In the genomic region with DNA sequence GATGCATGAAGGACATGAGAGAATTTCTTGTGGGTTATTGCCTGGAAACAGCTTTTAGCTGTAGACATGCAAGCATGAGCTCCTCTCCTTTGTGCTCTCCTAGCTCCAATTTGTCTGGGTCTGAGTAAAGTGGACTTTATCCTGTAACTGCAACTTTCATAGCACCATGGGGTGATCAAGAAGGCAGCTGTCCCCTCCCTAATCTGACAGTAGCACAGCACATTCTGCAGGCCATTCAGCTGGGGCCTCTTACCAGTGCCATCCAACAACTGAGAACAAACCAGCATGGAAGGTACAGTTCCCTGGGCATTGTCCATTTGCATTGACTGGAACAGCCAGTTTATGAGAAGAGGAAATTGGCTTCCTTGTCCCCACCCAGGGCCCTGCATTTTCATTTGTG, we compare ENCODE assay signal across 22 cellular contexts. TPM values are rescaled to one million over a fixed set of nuclear protein-coding genes. Genes with fewer than 3 reads are reported as not detected.
DNase-seq lines count a peak whose midpoint lies in the region; ATAC-seq, FAIRE-seq and TF ChIP-seq lines count a peak whose summit lies in the region.
"Had no signal": no experiment of that assay in that cellular context is flagged by ENCODE, and none has a peak within 500 bp of the region (broad histone marks: within the 10 kb centered on the region; RNA-seq: fewer than 3 reads in every experiment).

No MANE protein-coding gene starts in this region.

- no peak overlapping the region for H3K9ac ChIP-seq in HepG2 (ENCODE audit: insufficient read depth, low read depth, low read length)
- peak overlapping the region in 1 of 2 experiments; percentile 36; a peak in 1 of 4 replicates for H3K9ac ChIP-seq in K562 (ENCODE audit: insufficient read depth in 1 of 2, low read depth in 2 of 2, low read length in 2 of 2)
- no peak overlapping the region for H3K9ac ChIP-seq in smooth muscle cell (ENCODE audit: low read depth)
- H3K9ac ChIP-seq: BLaER1 treated with 17β-estradiol and CSF1 and Interleukin-3, amounts not matched to agents 10 nM and 100 nM had no signal

- CTCF ChIA-PET in HepG2 (lab: Yijun Ruan, JAX; ENCODE audit: low intra/inter-chr PET ratio, low total read pairs) = no interaction called here
- CTCF ChIA-PET in K562 (lab: Yijun Ruan, JAX; ENCODE audit: low intra/inter-chr PET ratio) = no interaction called here

- H3K9me1 ChIP-seq in K562 (ENCODE audit: control insufficient read depth, insufficient read depth, low read length) = no peaks in the 10 kb centered on the region

- in situ Hi-C loops in HepG2 (cut with HindIII; ENCODE audit: extremely low pct_ligation_motif_present, low pct_unique_long_range_greater_than_20kb) = no loop called here
- in situ Hi-C loops in K562 (cut with MboI) = no loop called here

- no peak overlapping the region for H2AFZ ChIP-seq in HepG2 (ENCODE audit: low read length)
- no peak overlapping the region for H2AFZ ChIP-seq in K562 (ENCODE audit: low read depth, low read length)
- no peak overlapping the region for H2AFZ ChIP-seq in smooth muscle cell (ENCODE audit: low read depth)

- no peaks in the 10 kb centered on the region for H3K36me3 ChIP-seq in HepG2 (replicated peaks in 1 of 2; ENCODE audit: control insufficient read depth in 1 of 2, insufficient read depth in 2 of 2, low read length in 2 of 2)
- no peaks in the 10 kb centered on the region for H3K36me3 ChIP-seq in right lobe of liver
- H3K36me3 ChIP-seq in K562 (ENCODE audit: control insufficient read depth, insufficient read depth, low read length) = no peaks in the 10 kb centered on the region; the same call in 2 of the 3 replicates
- H3K36me3 ChIP-seq in neutrophil = no peaks in the 10 kb centered on the region
- no peaks in the 10 kb centered on the region for H3K36me3 ChIP-seq in smooth muscle cell (ENCODE audit: low read depth)
- H3K36me3 ChIP-seq: BLaER1 treated with 17β-estradiol and CSF1 and Interleukin-3, amounts not matched to agents 10 nM and 100 nM had no signal

- TF ChIP-seq RAD21 in HepG2 (CRISPR knock-in tag; IDR thresholded peaks at IDR 0.05) = no peak
- TF ChIP-seq RAD21 in K562 (CRISPR knock-in tag; conservative IDR thresholded peaks at IDR 0.05 in 1 of 2, IDR thresholded peaks at IDR 0.05 in 1 of 2) = no peak

- no peaks in the 10 kb centered on the region for H3K27me3 ChIP-seq in HepG2 (ENCODE audit: control insufficient read depth in 1 of 2, insufficient read depth in 2 of 2, low read length in 2 of 2)
- no peaks in the 10 kb centered on the region for H3K27me3 ChIP-seq in right lobe of liver
- no peaks in the 10 kb centered on the region for H3K27me3 ChIP-seq in K562 (ENCODE audit: control insufficient read depth in 2 of 2, insufficient read depth in 2 of 2, low read length in 2 of 2)
- no peaks in the 10 kb centered on the region for H3K27me3 ChIP-seq in neutrophil
- H3K27me3 ChIP-seq in smooth muscle cell (ENCODE audit: low read depth) = no peaks in the 10 kb centered on the region
- H3K27me3 ChIP-seq: BLaER1 treated with 17β-estradiol and CSF1 and Interleukin-3, amounts not matched to agents 10 nM and 100 nM had no signal

- no peak for FAIRE-seq in HepG2 (lab: Jason Lieb, UNC)
- no peak for FAIRE-seq in K562 (lab: Jason Lieb, UNC)
- FAIRE-seq: A204.1, D721Med, G401.6, GM12878, GM12892, GM18507 had no signal

- intact Hi-C loops in HepG2 (cut with micrococcal nuclease; ENCODE audit: unreplicated experiment) (no loop called here), right lobe of liver (cut with DNase I) (no loop called here), K562 (cut with micrococcal nuclease) (loop anchor here (10.0 kb wide), 2 partner anchors 263 to 347 kb away; no protein-coding TSS in a partner anchor)

- POLR2A ChIA-PET in HepG2 (lab: Yijun Ruan, JAX) = no interaction called here
- POLR2A ChIA-PET in K562 (lab: Yijun Ruan, JAX) = interaction anchor here (1.1 kb wide), 1 partner anchor 22 kb away, joined by 4 read pairs; a partner anchor contains a TSS

- H3K9me3 ChIP-seq in HepG2 (ENCODE audit: low read length) (no peaks in the 10 kb centered on the region), right lobe of liver (no peaks in the 10 kb centered on the region), K562 (replicated peaks; ENCODE audit: control insufficient read depth, insufficient read depth, low read depth, low read length) (no peaks in the 10 kb centered on the region), neutrophil (no peaks in the 10 kb centered on the region), smooth muscle cell (replicated peaks; ENCODE audit: low read depth) (no peaks in the 10 kb centered on the region)
- H3K9me3 ChIP-seq: Caco-2 had no signal

- no peaks in the 10 kb centered on the region for H3K79me2 ChIP-seq in HepG2 (ENCODE audit: insufficient read depth, low read length)
- H3K79me2 ChIP-seq in K562 (ENCODE audit: control insufficient read depth, insufficient read depth, low read length) = no peaks in the 10 kb centered on the region
- no peaks in the 10 kb centered on the region for H3K79me2 ChIP-seq in smooth muscle cell (ENCODE audit: low read depth)

- H3K4me1 ChIP-seq in HepG2 (ENCODE audit: insufficient read depth, low read length) (peaks cover 12% of the 10 kb centered on the region), right lobe of liver (no peaks in the 10 kb centered on the region), K562 (replicated peaks in 1 of 2; ENCODE audit: control insufficient read depth in 2 of 2, insufficient read depth in 2 of 2, low read length in 2 of 2) (peaks cover 2 to 8% of the 10 kb centered on the region in 2 experiments; a peak in 3 of 5 replicates), neutrophil (ENCODE audit: control insufficient read depth in 1 of 2, insufficient read depth in 1 of 2, low read depth in 1 of 2, low read length in 1 of 2) (peaks cover 47 to 58% of the 10 kb centered on the region in 2 experiments), smooth muscle cell (ENCODE audit: low read depth) (no peaks in the 10 kb centered on the region)
- H3K4me1 ChIP-seq: Caco-2 had no signal

- DNase-seq in HepG2 (ENCODE audit: low spot score) (no peak), right lobe of liver (no peak), K562 (ENCODE audit: extremely low read depth in 1 of 4, low spot score in 3 of 4) (no peak), smooth muscle cell (lab: John Stamatoyannopoulos, UW; ENCODE audit: unreplicated experiment) (no peak), superior temporal gyrus (ENCODE audit: extremely low spot score) (no peak)
- DNase-seq: 8988T; AML-193; Caco-2; Calu3; CD4-positive, alpha-beta T cell; CD8-positive, alpha-beta T cell; DMS79 treated with DMSO at 0.1 percent for 48 hours; GF-D8 had no signal

- H3K4me3 ChIP-seq in HepG2 (replicated peaks in 1 of 3; ENCODE audit: insufficient read depth in 1 of 3, low read depth in 2 of 3, low read length in 3 of 3) (no peak overlapping the region), right lobe of liver (no peak overlapping the region), K562 (no peak overlapping the region), neutrophil (ENCODE audit: low read depth in 1 of 2, low read length in 1 of 2) (no peak overlapping the region), smooth muscle cell (no peak overlapping the region)
- H3K4me3 ChIP-seq: BLaER1 treated with 17β-estradiol and CSF1 and Interleukin-3, amounts not matched to agents 10 nM and 100 nM; GM12878 had no signal

- BruUV-seq in HepG2 (replicated peaks; lab: Mats Ljungman, UMichigan) = no TSS peak
- no TSS peak for BruUV-seq in K562 (replicated peaks; lab: Mats Ljungman, UMichigan)

- no peaks in the 10 kb centered on the region for H4K20me1 ChIP-seq in HepG2 (ENCODE audit: insufficient read depth, low read length)
- no peaks in the 10 kb centered on the region for H4K20me1 ChIP-seq in K562 (replicated peaks; ENCODE audit: control insufficient read depth, insufficient read depth, low read length)
- H4K20me1 ChIP-seq in smooth muscle cell (ENCODE audit: low read depth) = no peaks in the 10 kb centered on the region
- H4K20me1 ChIP-seq: BLaER1 treated with 17β-estradiol and CSF1 and Interleukin-3, amounts not matched to agents 10 nM and 100 nM had no signal

- peak overlapping the region; percentile 4; the same call in 1 of the 2 replicates for H3K4me2 ChIP-seq in HepG2 (ENCODE audit: low read depth, low read length)
- peak overlapping the region; percentile 6; the same call in 1 of the 2 replicates for H3K4me2 ChIP-seq in K562 (ENCODE audit: insufficient read depth, low read length)
- no peak overlapping the region for H3K4me2 ChIP-seq in smooth muscle cell
- H3K4me2 ChIP-seq: BLaER1 treated with 17β-estradiol and CSF1 and Interleukin-3, amounts not matched to agents 10 nM and 100 nM had no signal

- ATAC-seq in HepG2 (peak; percentile 75), right lobe of liver (no peak), K562 (peak; percentile 68)
- ATAC-seq: CD8-positive, alpha-beta T cell; GM12878 had no signal

- H3F3A ChIP-seq in smooth muscle cell (ENCODE audit: low read depth) = no peaks in the 10 kb centered on the region

- TF ChIP-seq CTCF in HepG2 (CRISPR knock-in tag; IDR thresholded peaks at IDR 0.05) (no peak), right lobe of liver (IDR thresholded peaks at IDR 0.05) (no peak), K562 (IDR thresholded peaks at IDR 0.05 in 2 of 3, conservative IDR thresholded peaks at IDR 0.05 in 1 of 3; ENCODE audit: insufficient read depth in 2 of 3, low read depth in 1 of 3, low read length in 3 of 3) (no peak), neutrophil (IDR thresholded peaks at IDR 0.05) (no peak), smooth muscle cell (IDR thresholded peaks at IDR 0.05; ENCODE audit: borderline replicate concordance, insufficient read depth, poor library complexity, severe bottlenecking) (no peak)

- H3K27ac ChIP-seq in HepG2 (ENCODE audit: extremely low read length, insufficient read depth, low read length) (no peak overlapping the region), right lobe of liver (no peak overlapping the region), K562 (ENCODE audit: extremely low read depth, low read depth, low read length) (no peak overlapping the region), neutrophil (peak overlapping the region; percentile 46), smooth muscle cell (ENCODE audit: low read depth) (no peak overlapping the region)
- H3K27ac ChIP-seq: BLaER1 treated with 17β-estradiol and CSF1 and Interleukin-3, amounts not matched to agents 10 nM and 100 nM; C4-2B had no signal

- TF ChIP-seq EP300 in HepG2 (IDR thresholded peaks at IDR 0.05; ENCODE audit: low read depth in 2 of 2, low read length in 2 of 2) = no peak
- no peak for TF ChIP-seq EP300 in HepG2 (CRISPR knock-in tag; IDR thresholded peaks at IDR 0.05; ENCODE audit: borderline replicate concordance)
- no peak for TF ChIP-seq EP300 in K562 (IDR thresholded peaks at IDR 0.05; ENCODE audit: low read length)

- no peak for TF ChIP-seq POLR2A in HepG2 (IDR thresholded peaks at IDR 0.05; ENCODE audit: insufficient read depth in 1 of 2, low read depth in 2 of 2, low read length in 2 of 2)
- TF ChIP-seq POLR2A in right lobe of liver (IDR thresholded peaks at IDR 0.05) = no peak
- TF ChIP-seq POLR2A in K562 (conservative IDR thresholded peaks at IDR 0.05) = no peak

RNA-seq across cellular contexts. Expression of a gene that starts 7.7 kb away (rescaled TPM):
- total RNA-seq in HepG2 (2016; rRNA removed; fragmentation: Illumina TruSeq; extraction: Trizol) (3.4 and 5.8 TPM in 2 replicates), right lobe of liver (10 to 100 TPM; 15.9 to 41.4 (median 21.0) TPM), K562 (2014; rRNA removed) (44.7 and 46.7 TPM in 2 replicates), K562 (2014; rRNA removed; fragmentation: Illumina TruSeq; extraction: Trizol) (80.4 and 103 TPM in 2 replicates), K562 (2015; rRNA removed; fragmentation: Illumina TruSeq; extraction: Trizol) (31.4 and 31.5 TPM in 2 replicates), K562 (2021) (85.9 and 90.2 TPM in 2 replicates), smooth muscle cell (14.6 and 18.0 TPM in 2 replicates)
- total RNA-seq in HepG2 (2016; cell fraction: cytosol; rRNA removed; fragmentation: Illumina TruSeq; extraction: Trizol; ENCODE audit: low read depth) = 10.6 and 11.9 TPM in 2 replicates
- 4.0 and 6.0 TPM in 2 replicates for total RNA-seq in HepG2 (2016; cell fraction: insoluble cytoplasmic fraction; rRNA removed; fragmentation: Illumina TruSeq; extraction: Trizol)
- total RNA-seq in HepG2 (2016; cell fraction: membrane; rRNA removed; fragmentation: Illumina TruSeq; extraction: Trizol) = 4.3 and 5.3 TPM in 2 replicates
- 2.1 and 5.3 TPM in 2 replicates for total RNA-seq in HepG2 (2016; cell fraction: nucleus; rRNA removed; fragmentation: Illumina TruSeq; extraction: Trizol)
- polyA plus RNA-seq in HepG2 (2011; rRNA removed) (6.0 and 8.1 TPM in 2 replicates), K562 (2011; rRNA removed) (145 and 171 TPM in 2 replicates), K562 (2014; fragmentation: Illumina TruSeq; extraction: Trizol) (128 TPM in 2 replicates), K562 (2014; fragmentation: Nextera tagmentation; extraction: Ambion mirVana) (10 to 100 TPM; 55.1 to 59.3 TPM), K562 (2014; rRNA removed) (113 and 118 TPM in 2 replicates), smooth muscle cell (15.6 and 16.6 TPM in 2 replicates)
- 4.0 and 7.4 TPM in 2 replicates for polyA plus RNA-seq in HepG2 (2011; cell fraction: cytosol; rRNA removed)
- polyA plus RNA-seq in HepG2 (2011; cell fraction: nucleus; rRNA removed) = 2.2 and 3.0 TPM in 2 replicates
- polyA plus RNA-seq in HepG2 (2012) = 5.9 and 6.5 TPM in 2 replicates
- 3.2 and 5.3 TPM in 2 replicates for polyA plus RNA-seq in HepG2 (2016; cell fraction: cytosol; fragmentation: Illumina TruSeq; extraction: Trizol; ENCODE audit: low read depth)
- polyA plus RNA-seq in HepG2 (2016; cell fraction: insoluble cytoplasmic fraction; fragmentation: Illumina TruSeq; extraction: Trizol; ENCODE audit: low read depth) = 18.4 and 18.6 TPM in 2 replicates
- polyA plus RNA-seq in HepG2 (2016; cell fraction: membrane; fragmentation: Illumina TruSeq; extraction: Trizol; ENCODE audit: low read depth) = 6.3 and 6.6 TPM in 2 replicates
- polyA plus RNA-seq in HepG2 (2016; cell fraction: nucleus; fragmentation: Illumina TruSeq; extraction: Trizol; ENCODE audit: insufficient read depth, low read depth) = 9.7 and 9.9 TPM in 2 replicates
- polyA minus RNA-seq in HepG2 (2011; rRNA and poly(A)+ RNA removed; ENCODE audit: low replicate concordance) = 2.0 and 8.1 TPM in 2 replicates
- polyA minus RNA-seq in HepG2 (2011; cell fraction: cytosol; rRNA and poly(A)+ RNA removed) = 3.1 and 6.7 TPM in 2 replicates
- polyA minus RNA-seq in HepG2 (2011; cell fraction: nucleus; rRNA and poly(A)+ RNA removed) = 6.2 and 7.3 TPM in 2 replicates
- total RNA-seq in K562 (2011; cell fraction: chromatin; rRNA removed; ENCODE audit: low replicate concordance) = 30.2 and 106 TPM in 2 replicates
- 15.7 and 21.6 TPM in 2 replicates for total RNA-seq in K562 (2011; cell fraction: nucleolus; rRNA removed)
- total RNA-seq in K562 (2011; cell fraction: nucleoplasm; rRNA removed) = 67.8 and 109 TPM in 2 replicates
- polyA plus RNA-seq in K562 (2011; cell fraction: cytosol; rRNA removed) = 37.8 and 101 TPM in 2 replicates
- 27.7 and 51.9 TPM in 2 replicates for polyA plus RNA-seq in K562 (2011; cell fraction: nucleus; rRNA removed)
- 57.6 and 84.6 TPM in 2 replicates for polyA plus RNA-seq in K562 (2012)
- 142 and 170 TPM in 2 replicates for polyA minus RNA-seq in K562 (2011; rRNA and poly(A)+ RNA removed)
- 39.3 and 46.7 TPM in 2 replicates for polyA minus RNA-seq in K562 (2011; cell fraction: cytosol; rRNA and poly(A)+ RNA removed)
- 15.1 and 33.4 TPM in 2 replicates for polyA minus RNA-seq in K562 (2011; cell fraction: nucleus; rRNA and poly(A)+ RNA removed)

RNA-seq across cellular contexts. Expression of a gene that starts 21.6 kb away (rescaled TPM):
- total RNA-seq in HepG2 (2016; rRNA removed; fragmentation: Illumina TruSeq; extraction: Trizol) (21.4 and 22.1 TPM in 2 replicates), right lobe of liver (10 to 100 TPM in 2 of 6 experiments, 1 to 10 TPM in 4; 4.2 to 36.1 (median 5.8) TPM), K562 (2014; rRNA removed) (25.8 and 30.1 TPM in 2 replicates), K562 (2014; rRNA removed; fragmentation: Illumina TruSeq; extraction: Trizol) (41.7 and 47.8 TPM in 2 replicates), K562 (2015; rRNA removed; fragmentation: Illumina TruSeq; extraction: Trizol) (50.0 and 51.3 TPM in 2 replicates), K562 (2021) (22.8 and 25.2 TPM in 2 replicates), smooth muscle cell (14.6 and 32.2 TPM in 2 replicates)
- total RNA-seq in HepG2 (2016; cell fraction: cytosol; rRNA removed; fragmentation: Illumina TruSeq; extraction: Trizol; ENCODE audit: low read depth) = 6.4 and 8.2 TPM in 2 replicates
- total RNA-seq in HepG2 (2016; cell fraction: insoluble cytoplasmic fraction; rRNA removed; fragmentation: Illumina TruSeq; extraction: Trizol) = 20.5 and 24.7 TPM in 2 replicates
- 12.5 and 14.4 TPM in 2 replicates for total RNA-seq in HepG2 (2016; cell fraction: membrane; rRNA removed; fragmentation: Illumina TruSeq; extraction: Trizol)
- 8.3 and 8.6 TPM in 2 replicates for total RNA-seq in HepG2 (2016; cell fraction: nucleus; rRNA removed; fragmentation: Illumina TruSeq; extraction: Trizol)
- polyA plus RNA-seq in HepG2 (2011; rRNA removed) (12.0 and 14.8 TPM in 2 replicates), K562 (2011; rRNA removed) (21.0 and 33.2 TPM in 2 replicates), K562 (2014; fragmentation: Illumina TruSeq; extraction: Trizol) (37.4 and 41.4 TPM in 2 replicates), K562 (2014; fragmentation: Nextera tagmentation; extraction: Ambion mirVana) (10 to 100 TPM; 70.4 to 76.2 TPM), K562 (2014; rRNA removed) (46.0 and 46.5 TPM in 2 replicates), smooth muscle cell (18.4 and 25.0 TPM in 2 replicates)
- polyA plus RNA-seq in HepG2 (2011; cell fraction: cytosol; rRNA removed) = 22.6 and 31.0 TPM in 2 replicates
- polyA plus RNA-seq in HepG2 (2011; cell fraction: nucleus; rRNA removed) = 4.9 and 5.0 TPM in 2 replicates
- polyA plus RNA-seq in HepG2 (2012) = 10.3 and 14.8 TPM in 2 replicates
- 4.8 and 7.8 TPM in 2 replicates for polyA plus RNA-seq in HepG2 (2016; cell fraction: cytosol; fragmentation: Illumina TruSeq; extraction: Trizol; ENCODE audit: low read depth)
- polyA plus RNA-seq in HepG2 (2016; cell fraction: insoluble cytoplasmic fraction; fragmentation: Illumina TruSeq; extraction: Trizol; ENCODE audit: low read depth) = 23.7 and 32.6 TPM in 2 replicates
- polyA plus RNA-seq in HepG2 (2016; cell fraction: membrane; fragmentation: Illumina TruSeq; extraction: Trizol; ENCODE audit: low read depth) = 8.2 and 12.6 TPM in 2 replicates
- 17.9 and 19.7 TPM in 2 replicates for polyA plus RNA-seq in HepG2 (2016; cell fraction: nucleus; fragmentation: Illumina TruSeq; extraction: Trizol; ENCODE audit: insufficient read depth, low read depth)
- polyA minus RNA-seq in HepG2 (2011; rRNA and poly(A)+ RNA removed; ENCODE audit: low replicate concordance) = 2.5 and 7.2 TPM in 2 replicates
- 3.7 and 3.8 TPM in 2 replicates for polyA minus RNA-seq in HepG2 (2011; cell fraction: cytosol; rRNA and poly(A)+ RNA removed)
- polyA minus RNA-seq in HepG2 (2011; cell fraction: nucleus; rRNA and poly(A)+ RNA removed) = 7.3 and 11.6 TPM in 2 replicates
- total RNA-seq in K562 (2011; cell fraction: chromatin; rRNA removed; ENCODE audit: low replicate concordance) = 26.3 and 32.2 TPM in 2 replicates
- 27.1 and 33.7 TPM in 2 replicates for total RNA-seq in K562 (2011; cell fraction: nucleolus; rRNA removed)
- 30.8 and 33.2 TPM in 2 replicates for total RNA-seq in K562 (2011; cell fraction: nucleoplasm; rRNA removed)
- polyA plus RNA-seq in K562 (2011; cell fraction: cytosol; rRNA removed) = 22.3 and 33.0 TPM in 2 replicates
- 5.2 and 8.8 TPM in 2 replicates for polyA plus RNA-seq in K562 (2011; cell fraction: nucleus; rRNA removed)
- 39.0 and 39.5 TPM in 2 replicates for polyA plus RNA-seq in K562 (2012)
- polyA minus RNA-seq in K562 (2011; rRNA and poly(A)+ RNA removed) = 7.0 and 7.4 TPM in 2 replicates
- polyA minus RNA-seq in K562 (2011; cell fraction: cytosol; rRNA and poly(A)+ RNA removed) = 4.7 and 6.5 TPM in 2 replicates
- 6.7 and 21.1 TPM in 2 replicates for polyA minus RNA-seq in K562 (2011; cell fraction: nucleus; rRNA and poly(A)+ RNA removed)

RNA-seq across cellular contexts. Expression of a gene that starts 21.7 kb away (rescaled TPM):
- total RNA-seq in HepG2 (2016; rRNA removed; fragmentation: Illumina TruSeq; extraction: Trizol) (12.4 and 14.5 TPM in 2 replicates), right lobe of liver (10 to 100 TPM in 1 of 6 experiments, 1 to 10 TPM in 5; 5.1 to 10.0 (median 6.5) TPM), K562 (2014; rRNA removed) (9.9 and 13.3 TPM in 2 replicates), K562 (2014; rRNA removed; fragmentation: Illumina TruSeq; extraction: Trizol) (18.2 and 24.4 TPM in 2 replicates), K562 (2015; rRNA removed; fragmentation: Illumina TruSeq; extraction: Trizol) (18.2 and 20.2 TPM in 2 replicates), K562 (2021) (12.8 and 14.4 TPM in 2 replicates), smooth muscle cell (12.9 and 18.8 TPM in 2 replicates)
- total RNA-seq in HepG2 (2016; cell fraction: cytosol; rRNA removed; fragmentation: Illumina TruSeq; extraction: Trizol; ENCODE audit: low read depth) = 4.8 and 6.8 TPM in 2 replicates
- 12.3 and 12.9 TPM in 2 replicates for total RNA-seq in HepG2 (2016; cell fraction: insoluble cytoplasmic fraction; rRNA removed; fragmentation: Illumina TruSeq; extraction: Trizol)
- total RNA-seq in HepG2 (2016; cell fraction: membrane; rRNA removed; fragmentation: Illumina TruSeq; extraction: Trizol) = 11.2 and 11.4 TPM in 2 replicates
- 15.4 and 15.6 TPM in 2 replicates for total RNA-seq in HepG2 (2016; cell fraction: nucleus; rRNA removed; fragmentation: Illumina TruSeq; extraction: Trizol)
- polyA plus RNA-seq in HepG2 (2011; rRNA removed) (14.5 and 19.1 TPM in 2 replicates), K562 (2011; rRNA removed) (25.3 and 32.3 TPM in 2 replicates), K562 (2014; fragmentation: Illumina TruSeq; extraction: Trizol) (14.1 and 15.2 TPM in 2 replicates), K562 (2014; fragmentation: Nextera tagmentation; extraction: Ambion mirVana) (10 to 100 TPM; 21.0 to 24.4 TPM), K562 (2014; rRNA removed) (12.5 and 15.0 TPM in 2 replicates), smooth muscle cell (10.4 and 11.1 TPM in 2 replicates)
- 7.6 and 14.1 TPM in 2 replicates for polyA plus RNA-seq in HepG2 (2011; cell fraction: cytosol; rRNA removed)
- polyA plus RNA-seq in HepG2 (2011; cell fraction: nucleus; rRNA removed) = 8.9 and 9.2 TPM in 2 replicates
- polyA plus RNA-seq in HepG2 (2012) = 10.2 and 10.5 TPM in 2 replicates
- polyA plus RNA-seq in HepG2 (2016; cell fraction: cytosol; fragmentation: Illumina TruSeq; extraction: Trizol; ENCODE audit: low read depth) = 3.6 and 4.8 TPM in 2 replicates
- polyA plus RNA-seq in HepG2 (2016; cell fraction: insoluble cytoplasmic fraction; fragmentation: Illumina TruSeq; extraction: Trizol; ENCODE audit: low read depth) = 13.1 and 14.1 TPM in 2 replicates
- polyA plus RNA-seq in HepG2 (2016; cell fraction: membrane; fragmentation: Illumina TruSeq; extraction: Trizol; ENCODE audit: low read depth) = 8.7 and 9.7 TPM in 2 replicates
- polyA plus RNA-seq in HepG2 (2016; cell fraction: nucleus; fragmentation: Illumina TruSeq; extraction: Trizol; ENCODE audit: insufficient read depth, low read depth) = 21.6 and 23.4 TPM in 2 replicates
- 7.0 and 22.0 TPM in 2 replicates for polyA minus RNA-seq in HepG2 (2011; rRNA and poly(A)+ RNA removed; ENCODE audit: low replicate concordance)
- 3.6 and 5.9 TPM in 2 replicates for polyA minus RNA-seq in HepG2 (2011; cell fraction: cytosol; rRNA and poly(A)+ RNA removed)
- polyA minus RNA-seq in HepG2 (2011; cell fraction: nucleus; rRNA and poly(A)+ RNA removed) = 19.3 and 22.0 TPM in 2 replicates
- total RNA-seq in K562 (2011; cell fraction: chromatin; rRNA removed; ENCODE audit: low replicate concordance) = 28.2 and 49.6 TPM in 2 replicates
- 20.2 and 21.6 TPM in 2 replicates for total RNA-seq in K562 (2011; cell fraction: nucleolus; rRNA removed)
- total RNA-seq in K562 (2011; cell fraction: nucleoplasm; rRNA removed) = 40.3 and 47.6 TPM in 2 replicates
- polyA plus RNA-seq in K562 (2011; cell fraction: cytosol; rRNA removed) = 10.9 and 18.3 TPM in 2 replicates
- polyA plus RNA-seq in K562 (2011; cell fraction: nucleus; rRNA removed) = 15.3 and 23.2 TPM in 2 replicates
- 8.4 and 12.3 TPM in 2 replicates for polyA plus RNA-seq in K562 (2012)
- 20.1 and 24.1 TPM in 2 replicates for polyA minus RNA-seq in K562 (2011; rRNA and poly(A)+ RNA removed)
- 5.9 and 11.3 TPM in 2 replicates for polyA minus RNA-seq in K562 (2011; cell fraction: cytosol; rRNA and poly(A)+ RNA removed)
- polyA minus RNA-seq in K562 (2011; cell fraction: nucleus; rRNA and poly(A)+ RNA removed) = 16.3 and 24.3 TPM in 2 replicates

Comparison
In these comparisons a context has a peak if more than half of its experiments do, and no peak if none do; other contexts are left out.
1. ATAC-seq: peak in HepG2 (single experiment) and K562 (single experiment); none in right lobe of liver (0 of 4).